In the genomic region with DNA sequence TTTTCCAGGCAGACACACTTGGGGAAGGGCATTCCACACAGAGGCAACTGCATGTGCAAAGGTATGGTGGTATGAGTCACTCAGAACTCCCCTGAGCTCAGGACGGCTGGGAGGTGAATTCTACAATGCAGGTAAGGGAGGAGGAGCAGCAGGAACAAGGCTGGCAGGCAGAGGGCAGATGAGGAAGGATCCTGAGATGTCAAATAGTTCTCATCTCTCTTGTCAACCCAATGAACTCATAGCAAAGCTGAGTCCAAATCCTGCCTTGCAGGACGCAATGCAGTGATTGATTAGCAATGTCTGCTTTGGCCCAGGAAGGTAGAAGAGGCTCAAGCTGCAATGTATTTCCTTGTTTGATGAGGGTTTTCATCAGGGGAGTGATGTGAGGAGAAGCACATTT, we compare ENCODE assay signal across 1 cellular context.
TF ChIP-seq lines count a peak whose summit lies in the region.

No MANE protein-coding gene starts in this region.

TF ChIP-seq in HepG2, 621 proteins besides CTCF, POLR2A, EP300 and RAD21:
- no peak for TF ChIP-seq ZNF414 (CRISPR knock-in tag; IDR thresholded peaks at IDR 0.05)
- no peak for TF ChIP-seq ZFP91 (CRISPR knock-in tag; IDR thresholded peaks at IDR 0.05; ENCODE audit: borderline replicate concordance)
- no peak for TF ChIP-seq NR2F2 (IDR thresholded peaks at IDR 0.05; ENCODE audit: borderline replicate concordance, low read depth)
- TF ChIP-seq ZNF629 (CRISPR knock-in tag; conservative IDR thresholded peaks at IDR 0.05) = no peak
- no peak for TF ChIP-seq GATAD2A (CRISPR knock-in tag; IDR thresholded peaks at IDR 0.05)
- no peak for TF ChIP-seq FOXC1 (CRISPR knock-in tag; IDR thresholded peaks at IDR 0.05; ENCODE audit: borderline replicate concordance)
- TF ChIP-seq ZBTB20 (CRISPR knock-in tag; IDR thresholded peaks at IDR 0.05; ENCODE audit: borderline replicate concordance, low read depth) = no peak
- no peak for TF ChIP-seq GABPA (IDR thresholded peaks at IDR 0.05; ENCODE audit: low read depth, low read length)
- TF ChIP-seq GABPA (CRISPR knock-in tag; IDR thresholded peaks at IDR 0.05; ENCODE audit: low read depth) = no peak
- TF ChIP-seq, protein P1, sequence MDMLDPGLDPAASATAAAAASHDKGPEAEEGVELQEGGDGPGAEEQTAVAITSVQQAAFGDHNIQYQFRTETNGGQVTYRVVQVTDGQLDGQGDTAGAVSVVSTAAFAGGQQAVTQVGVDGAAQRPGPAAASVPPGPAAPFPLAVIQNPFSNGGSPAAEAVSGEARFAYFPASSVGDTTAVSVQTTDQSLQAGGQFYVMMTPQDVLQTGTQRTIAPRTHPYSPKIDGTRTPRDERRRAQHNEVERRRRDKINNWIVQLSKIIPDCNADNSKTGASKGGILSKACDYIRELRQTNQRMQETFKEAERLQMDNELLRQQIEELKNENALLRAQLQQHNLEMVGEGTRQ (IDR thresholded peaks at IDR 0.05; ENCODE audit: low read depth, low read length) = no peak
- TF ChIP-seq, protein P1 (CRISPR knock-in tag; IDR thresholded peaks at IDR 0.05; ENCODE audit: borderline replicate concordance) = no peak
- TF ChIP-seq, protein P2, sequence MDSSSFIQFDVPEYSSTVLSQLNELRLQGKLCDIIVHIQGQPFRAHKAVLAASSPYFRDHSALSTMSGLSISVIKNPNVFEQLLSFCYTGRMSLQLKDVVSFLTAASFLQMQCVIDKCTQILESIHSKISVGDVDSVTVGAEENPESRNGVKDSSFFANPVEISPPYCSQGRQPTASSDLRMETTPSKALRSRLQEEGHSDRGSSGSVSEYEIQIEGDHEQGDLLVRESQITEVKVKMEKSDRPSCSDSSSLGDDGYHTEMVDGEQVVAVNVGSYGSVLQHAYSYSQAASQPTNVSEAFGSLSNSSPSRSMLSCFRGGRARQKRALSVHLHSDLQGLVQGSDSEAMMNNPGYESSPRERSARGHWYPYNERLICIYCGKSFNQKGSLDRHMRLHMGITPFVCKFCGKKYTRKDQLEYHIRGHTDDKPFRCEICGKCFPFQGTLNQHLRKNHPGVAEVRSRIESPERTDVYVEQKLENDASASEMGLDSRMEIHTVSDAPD (CRISPR knock-in tag; IDR thresholded peaks at IDR 0.05) = no peak
- no peak for TF ChIP-seq ZNF430 (CRISPR knock-in tag; IDR thresholded peaks at IDR 0.05)
- no peak for TF ChIP-seq KDM2A (CRISPR knock-in tag; IDR thresholded peaks at IDR 0.05; ENCODE audit: borderline replicate concordance, low read depth)
- TF ChIP-seq, protein P3, sequence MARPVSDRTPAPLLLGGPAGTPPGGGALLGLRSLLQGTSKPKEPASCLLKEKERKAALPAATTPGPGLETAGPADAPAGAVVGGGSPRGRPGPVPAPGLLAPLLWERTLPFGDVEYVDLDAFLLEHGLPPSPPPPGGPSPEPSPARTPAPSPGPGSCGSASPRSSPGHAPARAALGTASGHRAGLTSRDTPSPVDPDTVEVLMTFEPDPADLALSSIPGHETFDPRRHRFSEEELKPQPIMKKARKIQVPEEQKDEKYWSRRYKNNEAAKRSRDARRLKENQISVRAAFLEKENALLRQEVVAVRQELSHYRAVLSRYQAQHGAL (CRISPR knock-in tag; IDR thresholded peaks at IDR 0.05; ENCODE audit: not compliant biosample characterization) = no peak
- TF ChIP-seq SRSF9 (IDR thresholded peaks at IDR 0.05; ENCODE audit: borderline replicate concordance, insufficient read depth, low read depth, low read length, poor library complexity, severe bottlenecking) = no peak
- TF ChIP-seq AFF4 (CRISPR knock-in tag; IDR thresholded peaks at IDR 0.05) = no peak
- no peak for TF ChIP-seq ZNF792 (CRISPR knock-in tag; IDR thresholded peaks at IDR 0.05)
- TF ChIP-seq ZSCAN29 (CRISPR knock-in tag; conservative IDR thresholded peaks at IDR 0.05) = no peak
- no peak for TF ChIP-seq ZBTB38 (CRISPR knock-in tag; IDR thresholded peaks at IDR 0.05)
- TF ChIP-seq ZNF367 (CRISPR knock-in tag; IDR thresholded peaks at IDR 0.05; ENCODE audit: borderline replicate concordance) = no peak
- no peak for TF ChIP-seq POLR2G (IDR thresholded peaks at IDR 0.05; ENCODE audit: low read depth, low read length)
